12 cellular contexts compared by ENCODE assay signal in genomic region chr1:159996653-159997052, GRCh38. TPM values are rescaled to one million over a fixed set of nuclear protein-coding genes. Genes with fewer than 3 reads are reported as not detected.
DNase-seq lines count a peak whose midpoint lies in the region; ATAC-seq and TF ChIP-seq lines count a peak whose summit lies in the region.
"Had no signal": no experiment of that assay in that cellular context is flagged by ENCODE, and none has a peak within 500 bp of the region (broad histone marks: within the 10 kb centered on the region; RNA-seq: fewer than 3 reads in every experiment).

No MANE protein-coding gene starts in this region.

- no peak overlapping the region for H2BK12ac ChIP-seq in H9 (ENCODE audit: insufficient read length, low read depth, low read length)

- H2AFZ ChIP-seq in GM23248: peak overlapping the region; percentile 21; the same call in 1 of the 2 replicates
- H2AFZ ChIP-seq in H9 (ENCODE audit: low read length): no peak overlapping the region
- H2AFZ ChIP-seq: GM23338 had no signal

- H2BK5ac ChIP-seq in H9 (ENCODE audit: insufficient read length, low read length): no peak overlapping the region

- H3K9me3 ChIP-seq in GM23248 (ENCODE audit: low read depth): no peaks in the 10 kb centered on the region
- H3K9me3 ChIP-seq in H9 (ENCODE audit: control insufficient read depth, low read depth, low read length): no peaks in the 10 kb centered on the region

- H3K27ac ChIP-seq in GM23248: peak overlapping the region; percentile 73
- H3K27ac ChIP-seq in H9 (ENCODE audit: insufficient read length, low read depth, low read length): no peak overlapping the region

- no peak overlapping the region for H2AK5ac ChIP-seq in H9 (ENCODE audit: insufficient read length, low read length)

- H3K27ac Mint-ChIP-seq in H9: no peak overlapping the region
- H3K27ac Mint-ChIP-seq: GM23338 had no signal

- no peaks in the 10 kb centered on the region for H3K79me1 ChIP-seq in H9 (ENCODE audit: insufficient read depth, low read depth, low read length, poor library complexity, severe bottlenecking)

- H3K23me2 ChIP-seq in H9 (ENCODE audit: insufficient read length, low read depth, low read length, poor library complexity, severe bottlenecking): no peaks in the 10 kb centered on the region

- H3K79me2 ChIP-seq in GM23248 (ENCODE audit: insufficient read depth): no peaks in the 10 kb centered on the region
- no peaks in the 10 kb centered on the region for H3K79me2 ChIP-seq in H9 (ENCODE audit: insufficient read depth, low read length)

- H3K4me1 Mint-ChIP-seq in H9: peaks cover 3 to 4% of the 10 kb centered on the region in 2 experiments; a peak in 2 of 4 replicates

- no peak overlapping the region for H4K5ac ChIP-seq in H9 (ENCODE audit: insufficient read length, low read depth, low read length)

- no peak overlapping the region for H2BK15ac ChIP-seq in H9 (ENCODE audit: low read depth, low read length)

- H3K9me3 Mint-ChIP-seq in H9: no peaks in the 10 kb centered on the region
- H3K9me3 Mint-ChIP-seq: GM23338 had no signal

- H3K9ac ChIP-seq in GM23248: no peak overlapping the region
- H3K9ac ChIP-seq in H9 (ENCODE audit: extremely low read depth, insufficient read length, low read length): no peak overlapping the region

- peak overlapping the region; percentile 77 for H3K4me2 ChIP-seq in GM23248 (ENCODE audit: unreplicated experiment)
- H3K4me2 ChIP-seq in H9 (ENCODE audit: insufficient read depth, insufficient read length, low read length): no peak overlapping the region
- H3K4me2 ChIP-seq: GM23338 had no signal

- no peak overlapping the region for H3K18ac ChIP-seq in H9 (ENCODE audit: insufficient read length, low read depth, low read length)

- no peaks in the 10 kb centered on the region; the same call in 1 of the 2 replicates for H3K9me2 ChIP-seq in GM23248 (ENCODE audit: insufficient read depth)

- H3K4ac ChIP-seq in H9 (ENCODE audit: low read depth, low read length): no peak overlapping the region

- no peak overlapping the region for H3K4me3 Mint-ChIP-seq in H9
- H3K4me3 Mint-ChIP-seq: GM23338 had no signal

- H3K27me3 Mint-ChIP-seq in H9 (ENCODE audit: low read depth): peaks cover 9% of the 10 kb centered on the region

- no peak overlapping the region for H4K8ac ChIP-seq in H9 (replicated peaks; ENCODE audit: insufficient read length, low read depth, low read length)

- H4K91ac ChIP-seq in H9 (ENCODE audit: insufficient read length, low read depth, low read length): no peak overlapping the region

- H3T11ph ChIP-seq in H9 (ENCODE audit: low read length): no peak overlapping the region

- DNase-seq in GM23248 (peak; percentile 95), foreskin fibroblast (peak; percentile 82 to 90), skeletal muscle cell (ENCODE audit: low read depth) (peak; percentile 66), H9 (no peak), dermis blood vessel endothelial cell (no peak), NCI-H1105 treated with DMSO at 0.1 percent for 48 hours (lab: John Stamatoyannopoulos, UW) (no peak)
- no peak for DNase-seq in activated CD8-positive, alpha-beta memory T cell treated with anti-CD3 and anti-CD28 coated beads for 24 hours
- DNase-seq: NCI-H1092 treated with DMSO at 0.1 percent for 48 hours, T-helper 1 cell had no signal

- H3K4me3 ChIP-seq in GM23248 (peak overlapping the region; percentile 51; the same call in 1 of the 2 replicates), foreskin fibroblast (ENCODE audit: low read depth in 1 of 2, low read length in 2 of 2) (no peak overlapping the region), skeletal muscle cell (ENCODE audit: low read depth, low read length) (no peak overlapping the region)
- H3K4me3 ChIP-seq: GM23338 had no signal

- no peaks in the 10 kb centered on the region for H3K36me3 ChIP-seq in GM23248 (ENCODE audit: low read depth)

- H2BK120ac ChIP-seq in H9 (ENCODE audit: low read depth, low read length, poor library complexity, severe bottlenecking): no peak overlapping the region

- TF ChIP-seq CTCF in foreskin fibroblast (IDR thresholded peaks at IDR 0.05; ENCODE audit: low read depth, low read length) (no peak), H9 (conservative IDR thresholded peaks at IDR 0.05) (no peak)

- H2BK20ac ChIP-seq in H9 (ENCODE audit: low read depth, low read length, poor library complexity, severe bottlenecking): no peak overlapping the region

- H3K4me1 ChIP-seq in GM23248 (ENCODE audit: insufficient read depth) (peaks cover 40% of the 10 kb centered on the region), H9 (ENCODE audit: insufficient read depth, low read length) (no peaks in the 10 kb centered on the region)

- H3K56ac ChIP-seq in H9 (ENCODE audit: insufficient read length, low read depth, low read length): no peak overlapping the region

- in situ Hi-C loops in GM23248 (cut with MboI): no loop called here

- no peaks in the 10 kb centered on the region for H3K27me3 ChIP-seq in GM23248 (replicated peaks; ENCODE audit: insufficient read depth)
- H3K27me3 ChIP-seq in H9 (ENCODE audit: insufficient read depth, low read length): no peaks in the 10 kb centered on the region

- H3K36me3 Mint-ChIP-seq in H9 (ENCODE audit: insufficient read depth in 1 of 3, low read depth in 3 of 3): no peaks in the 10 kb centered on the region

- H3F3A ChIP-seq in GM23248 (ENCODE audit: insufficient read depth): peaks cover 38% of the 10 kb centered on the region

- H4K20me1 ChIP-seq in GM23248 (ENCODE audit: insufficient read depth) (no peaks in the 10 kb centered on the region), H9 (ENCODE audit: control insufficient read depth, insufficient read depth, insufficient read length) (no peaks in the 10 kb centered on the region)

- H3K23ac ChIP-seq in H9 (ENCODE audit: insufficient read length, low read depth, low read length): no peak overlapping the region

- H3K14ac ChIP-seq in H9 (ENCODE audit: insufficient read depth, low read length): no peak overlapping the region

- ATAC-seq in SK-N-SH treated with all-trans-retinoic acid at 6 μM for 48 hours: peak; percentile 95
- ATAC-seq: GM23338 had no signal

TF ChIP-seq in SK-N-SH treated with all-trans-retinoic acid at 6 μM for 48 hours, 23 proteins besides CTCF, POLR2A, EP300 and RAD21:
- TF ChIP-seq, protein P1, sequence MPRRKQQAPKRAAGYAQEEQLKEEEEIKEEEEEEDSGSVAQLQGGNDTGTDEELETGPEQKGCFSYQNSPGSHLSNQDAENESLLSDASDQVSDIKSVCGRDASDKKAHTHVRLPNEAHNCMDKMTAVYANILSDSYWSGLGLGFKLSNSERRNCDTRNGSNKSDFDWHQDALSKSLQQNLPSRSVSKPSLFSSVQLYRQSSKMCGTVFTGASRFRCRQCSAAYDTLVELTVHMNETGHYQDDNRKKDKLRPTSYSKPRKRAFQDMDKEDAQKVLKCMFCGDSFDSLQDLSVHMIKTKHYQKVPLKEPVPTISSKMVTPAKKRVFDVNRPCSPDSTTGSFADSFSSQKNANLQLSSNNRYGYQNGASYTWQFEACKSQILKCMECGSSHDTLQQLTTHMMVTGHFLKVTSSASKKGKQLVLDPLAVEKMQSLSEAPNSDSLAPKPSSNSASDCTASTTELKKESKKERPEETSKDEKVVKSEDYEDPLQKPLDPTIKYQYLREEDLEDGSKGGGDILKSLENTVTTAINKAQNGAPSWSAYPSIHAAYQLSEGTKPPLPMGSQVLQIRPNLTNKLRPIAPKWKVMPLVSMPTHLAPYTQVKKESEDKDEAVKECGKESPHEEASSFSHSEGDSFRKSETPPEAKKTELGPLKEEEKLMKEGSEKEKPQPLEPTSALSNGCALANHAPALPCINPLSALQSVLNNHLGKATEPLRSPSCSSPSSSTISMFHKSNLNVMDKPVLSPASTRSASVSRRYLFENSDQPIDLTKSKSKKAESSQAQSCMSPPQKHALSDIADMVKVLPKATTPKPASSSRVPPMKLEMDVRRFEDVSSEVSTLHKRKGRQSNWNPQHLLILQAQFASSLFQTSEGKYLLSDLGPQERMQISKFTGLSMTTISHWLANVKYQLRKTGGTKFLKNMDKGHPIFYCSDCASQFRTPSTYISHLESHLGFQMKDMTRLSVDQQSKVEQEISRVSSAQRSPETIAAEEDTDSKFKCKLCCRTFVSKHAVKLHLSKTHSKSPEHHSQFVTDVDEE (CRISPR knock-in tag; IDR thresholded peaks at IDR 0.05): no peak
- TF ChIP-seq BACH2 (CRISPR knock-in tag; IDR thresholded peaks at IDR 0.05; ENCODE audit: borderline replicate concordance): no peak
- TF ChIP-seq OSR1 (CRISPR knock-in tag; IDR thresholded peaks at IDR 0.05): peak; percentile 78; the same call in 1 of the 2 replicates
- 0 out of 2 replicates have a peak, but pooled peaks have one; percentile 17 for TF ChIP-seq ZC3H10 (CRISPR knock-in tag; IDR thresholded peaks at IDR 0.05)
TF ChIP-seq in SK-N-SH treated with all-trans-retinoic acid at 6 μM for 48 hours: peak in this region for 2.

RNA-seq across cellular contexts. Expression of gene PIGM, which starts 35.1 kb away (rescaled TPM):
- 4.8 and 5.5 TPM in 2 replicates for total RNA-seq in GM23248 (2014; rRNA removed; shearing (Covaris generic))
- polyA plus RNA-seq in GM23248 (2016; fragmentation: Nextera tagmentation; extraction: Ambion mirVana): 5.4 and 5.7 TPM in 2 replicates
- total RNA-seq in H9 (2021): 5.9 and 6.2 TPM in 2 replicates
- 2.6 and 3.5 TPM in 2 replicates for total RNA-seq in dermis blood vessel endothelial cell

RNA-seq across cellular contexts. Expression of gene SLAMF9, which starts 42.6 kb away (rescaled TPM):
- not detected in 2 replicates for total RNA-seq in GM23248 (2014; rRNA removed; shearing (Covaris generic))
- polyA plus RNA-seq in GM23248 (2016; fragmentation: Nextera tagmentation; extraction: Ambion mirVana): 0.48 and 0.51 TPM in 2 replicates
- total RNA-seq in H9 (2021): not detected in 2 replicates
- total RNA-seq in dermis blood vessel endothelial cell: not detected in 2 replicates
- total RNA-seq: GM23338, temporal lobe had no signal
- polyA plus RNA-seq: GM23338 had no signal

RNA-seq across cellular contexts. Expression of gene IGSF9, which starts 51.2 kb away (rescaled TPM):
- not detected in 2 replicates for total RNA-seq in GM23248 (2014; rRNA removed; shearing (Covaris generic))
- polyA plus RNA-seq in GM23248 (2016; fragmentation: Nextera tagmentation; extraction: Ambion mirVana): 0.13 TPM in 1 of 2 replicates, not detected in the other
- total RNA-seq in H9 (2021) (11.3 and 12.3 TPM in 2 replicates), dermis blood vessel endothelial cell (not detected in 2 replicates)

Comparison
In these comparisons a context has a peak if more than half of its experiments do, and no peak if none do; other contexts are left out.
1. DNase-seq: peak in GM23248 (single experiment), foreskin fibroblast (2 of 2) and skeletal muscle cell (single experiment); none in H9 (single experiment), activated CD8-positive, alpha-beta memory T cell treated with anti-CD3 and anti-CD28 coated beads for 24 hours (single experiment), dermis blood vessel endothelial cell (single experiment) and NCI-H1105 treated with DMSO at 0.1 percent for 48 hours (single experiment).
2. RNA of gene IGSF9, which starts 51.2 kb away (total RNA-seq): 11.3 to 12.3 TPM in H9; not detected in GM23248 and not detected in dermis blood vessel endothelial cell; every median in the first group is over 10 times any median in the second.